8 cellular contexts compared by ENCODE assay signal in the genomic region with DNA sequence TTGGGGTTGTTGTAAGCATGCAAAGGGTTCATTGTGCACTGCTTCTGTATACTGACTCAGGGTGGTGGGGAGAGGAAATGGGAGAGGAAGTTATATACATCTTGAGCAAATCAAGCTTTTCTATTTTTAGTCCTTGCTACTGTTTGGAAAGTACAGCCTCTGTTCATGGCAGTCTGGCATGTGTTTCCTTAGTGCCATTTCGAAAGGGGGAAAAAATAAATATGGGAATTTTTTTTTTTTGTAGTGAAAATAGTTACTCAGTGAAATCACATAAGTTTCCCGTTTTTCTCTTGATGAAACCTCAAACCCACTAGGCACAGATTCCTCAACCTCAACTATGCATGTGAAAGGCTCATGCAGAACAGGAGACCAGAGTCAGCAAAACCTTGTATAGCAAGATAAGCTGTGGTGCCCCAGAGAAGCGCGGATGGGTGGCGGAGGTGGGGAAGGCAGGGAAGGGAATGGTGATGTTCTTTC.
DNase-seq lines count a peak whose midpoint lies in the region; TF ChIP-seq lines count a peak whose summit lies in the region.

No MANE protein-coding gene starts in this region.

- TF ChIP-seq CTCF in fibroblast of villous mesenchyme (IDR thresholded peaks at IDR 0.05; ENCODE audit: insufficient read depth, low read depth, low read length) (no peak), osteoblast (IDR thresholded peaks at IDR 0.05; ENCODE audit: extremely low read depth, low read depth, low read length) (no peak)

- H3K4me1 ChIP-seq in SJSA1 (replicated peaks) (peaks cover 48% of the 10 kb centered on the region), osteoblast (ENCODE audit: insufficient read depth, low read length) (peaks cover 21% of the 10 kb centered on the region)
- no peaks in the 10 kb centered on the region for H3K4me1 ChIP-seq in effector memory CD4-positive, alpha-beta T cell (ENCODE audit: control insufficient read depth, insufficient read depth, low read length, poor library complexity, severe bottlenecking)

- H4K20me1 ChIP-seq in osteoblast (ENCODE audit: insufficient read depth, low read length): no peaks in the 10 kb centered on the region

- peak overlapping the region; percentile 85 for H3K4me2 ChIP-seq in osteoblast (ENCODE audit: insufficient read depth, low read length)

- H3K36me3 ChIP-seq in SJSA1 (peaks cover 16% of the 10 kb centered on the region), osteoblast (ENCODE audit: insufficient read depth, low read length) (peaks cover 3% of the 10 kb centered on the region)
- H3K36me3 ChIP-seq in effector memory CD4-positive, alpha-beta T cell (ENCODE audit: control insufficient read depth, insufficient read depth, low read length): no peaks in the 10 kb centered on the region

- H3K27me3 ChIP-seq in SJSA1 (replicated peaks): no peaks in the 10 kb centered on the region
- H3K27me3 ChIP-seq in osteoblast (ENCODE audit: insufficient read depth, low read length): no peaks in the 10 kb centered on the region
- no peaks in the 10 kb centered on the region for H3K27me3 ChIP-seq in effector memory CD4-positive, alpha-beta T cell (replicated peaks; ENCODE audit: control insufficient read depth, insufficient read depth, low read length, poor library complexity, severe bottlenecking)

- H3K4me3 ChIP-seq in SJSA1 (no peak overlapping the region), fibroblast of villous mesenchyme (ENCODE audit: low read depth, low read length) (peak overlapping the region; percentile 19), osteoblast (ENCODE audit: insufficient read depth, low read length) (peak overlapping the region; percentile 54)
- no peak overlapping the region for H3K4me3 ChIP-seq in effector memory CD4-positive, alpha-beta T cell (ENCODE audit: insufficient read depth, low read depth, low read length, poor library complexity, severe bottlenecking)

- peaks cover 31% of the 10 kb centered on the region for H3K79me2 ChIP-seq in osteoblast (ENCODE audit: insufficient read depth, low read length)

- H3K27ac ChIP-seq in SJSA1 (peak overlapping the region; percentile 61), osteoblast (ENCODE audit: low read depth, low read length) (peak overlapping the region; percentile 87)
- no peak overlapping the region for H3K27ac ChIP-seq in effector memory CD4-positive, alpha-beta T cell (ENCODE audit: insufficient read depth, low read length, poor library complexity, severe bottlenecking)

- DNase-seq in EH (ENCODE audit: low read depth) (peak; percentile 96), SJSA1 (ENCODE audit: low read depth in 1 of 2, low spot score in 2 of 2) (peak; percentile 72 to 86), fibroblast of villous mesenchyme (ENCODE audit: low read depth) (peak; percentile 95), osteoblast (ENCODE audit: insufficient read length, low spot score, missing footprints) (peak; percentile 79), NCI-H187 treated with DMSO at 0.1 percent for 48 hours (lab: John Stamatoyannopoulos, UW) (no peak), NCI-H2171 treated with DMSO at 0.1 percent for 48 hours (lab: John Stamatoyannopoulos, UW) (no peak)
- DNase-seq in effector memory CD4-positive, alpha-beta T cell: no peak
- DNase-seq in activated CD4-positive, alpha-beta T cell treated with anti-CD3 and anti-CD28 coated beads for 4 hours: no peak

- H3K9me3 ChIP-seq in SJSA1 (replicated peaks) (no peaks in the 10 kb centered on the region), osteoblast (ENCODE audit: low read depth, low read length) (no peaks in the 10 kb centered on the region)
- no peaks in the 10 kb centered on the region for H3K9me3 ChIP-seq in effector memory CD4-positive, alpha-beta T cell (ENCODE audit: control insufficient read depth, low read length)

- H2AFZ ChIP-seq in osteoblast (ENCODE audit: low read length): no peak overlapping the region

Comparison
In these comparisons a context has a peak if more than half of its experiments do, and no peak if none do; other contexts are left out.
1. DNase-seq: peak in EH (single experiment), SJSA1 (2 of 2), fibroblast of villous mesenchyme (single experiment) and osteoblast (single experiment); none in effector memory CD4-positive, alpha-beta T cell (0 of 3), NCI-H187 treated with DMSO at 0.1 percent for 48 hours (single experiment), activated CD4-positive, alpha-beta T cell treated with anti-CD3 and anti-CD28 coated beads for 4 hours (0 of 2) and NCI-H2171 treated with DMSO at 0.1 percent for 48 hours (single experiment).
2. H3K4me3 ChIP-seq: peak in fibroblast of villous mesenchyme (single experiment) and osteoblast (single experiment); none in SJSA1 (single experiment) and effector memory CD4-positive, alpha-beta T cell (single experiment).